ENCODE assay signal across 21 cellular contexts in the genomic region with DNA sequence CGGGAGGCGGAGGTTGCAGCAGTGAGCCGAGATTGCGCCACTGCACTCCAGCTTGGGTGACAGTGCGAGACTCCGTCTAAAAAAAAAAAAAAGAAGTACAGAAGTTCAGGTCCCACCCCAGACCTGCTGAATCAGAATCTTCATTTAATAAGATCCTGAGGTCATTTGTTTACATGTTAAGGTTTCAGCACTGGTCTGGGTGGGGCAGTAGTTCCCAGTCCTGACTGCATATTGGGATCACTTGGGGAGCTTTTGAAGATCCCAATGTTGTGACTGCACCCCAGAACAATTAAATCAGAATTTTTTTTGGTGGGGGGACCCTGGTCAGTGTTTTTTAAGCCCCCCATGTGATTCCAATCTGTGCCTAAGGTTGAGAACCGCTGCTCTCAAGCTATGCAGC. TPM values are rescaled to one million over a fixed set of nuclear protein-coding genes. Genes with fewer than 3 reads are reported as not detected.
"Had no signal": no experiment of that assay in that cellular context is flagged by ENCODE, and none has a peak within 500 bp of the region (broad histone marks: within the 10 kb centered on the region; RNA-seq: fewer than 3 reads in every experiment).

No MANE protein-coding gene starts in this region.

- H3K4me3 ChIP-seq: MG63, SJCRH30, SK-N-MC had no signal

- DNase-seq: KBM-7, MG63, NCI-H1092, NCI-H1105 treated with DMSO at 0.1 percent for 48 hours, NCI-H1417 treated with DMSO at 0.1 percent for 48 hours, NCI-H146, NCI-H1694 treated with DMSO at 0.1 percent for 48 hours, NCI-H1930, NCI-H2081, NCI-H2107, NCI-H2227 treated with DMSO at 0.1 percent for 48 hours, NCI-H510A, NCI-H524 treated with DMSO at 0.1 percent for 48 hours, NCI-H69, NCI-H774, SHP77, SJCRH30 had no signal

- H3K36me3 ChIP-seq: MG63, SJCRH30 had no signal

- H3K27ac ChIP-seq: RWPE1, SJCRH30, SK-N-MC had no signal

- H3K9me3 ChIP-seq: MG63, SJCRH30 had no signal

RNA-seq across cellular contexts. Expression of a gene that starts 11.7 kb away (rescaled TPM):
- total RNA-seq: LHCN-M2; T-helper 1 cell treated with Interleukin-12 subunit alpha and Interleukin-12 subunit beta and Interleukin-4 antibody, amounts not matched to agents 30 ng/mL and 1 ng/mL, for 36 hours had no signal
